ENCODE assay signal across 8 cellular contexts in genomic region chr5:117888688-117889087, GRCh38.
DNase-seq lines count a peak whose midpoint lies in the region; ATAC-seq and TF ChIP-seq lines count a peak whose summit lies in the region.

No MANE protein-coding gene starts in this region.

- no peaks in the 10 kb centered on the region for H3K27me3 Mint-ChIP-seq in nephron (ENCODE audit: low read depth)

- DNase-seq in NOMO-1 (lab: John Stamatoyannopoulos, UW; ENCODE audit: unreplicated experiment in 2 of 2) (peak; percentile 17 to 67), HuH-7.5 (ENCODE audit: low spot score) (no peak), T-helper 9 cell (no peak)
- DNase-seq in stimulated activated CD4-positive, alpha-beta T cell treated with anti-CD3 and anti-CD28 coated beads, Interleukin-15, amount 100 ng/mL, for 24 hours: no peak
- no peak for DNase-seq in activated effector memory CD4-positive, alpha-beta T cell treated with Interleukin-2 at 50 U/mL for 16 hours

- no peak for TF ChIP-seq CTCF in nephron (IDR thresholded peaks at IDR 0.05; ENCODE audit: unreplicated experiment in 3 of 3)

- no peaks in the 10 kb centered on the region for H3K36me3 Mint-ChIP-seq in nephron (ENCODE audit: low read depth)

- peak; percentile 91 for ATAC-seq in GM18858 (IDR thresholded peaks at IDR 0.05; ENCODE audit: unreplicated experiment)
- ATAC-seq in HG02571 (IDR thresholded peaks at IDR 0.05; ENCODE audit: unreplicated experiment): peak; percentile 91

- H3K4me3 Mint-ChIP-seq in nephron: peak overlapping the region in 1 of 3 experiments; percentile 40

- peak overlapping the region in 2 of 3 experiments; percentile 2 to 49 for H3K27ac Mint-ChIP-seq in nephron

- H3K4me1 Mint-ChIP-seq in nephron: peaks cover 6% of the 10 kb centered on the region

- no peaks in the 10 kb centered on the region for H3K9me3 Mint-ChIP-seq in nephron

Comparison
In these comparisons a context has a peak if more than half of its experiments do, and no peak if none do; other contexts are left out.
1. DNase-seq: peak in NOMO-1 (2 of 2); none in stimulated activated CD4-positive, alpha-beta T cell treated with anti-CD3 and anti-CD28 coated beads, Interleukin-15, amount 100 ng/mL, for 24 hours (single experiment), activated effector memory CD4-positive, alpha-beta T cell treated with Interleukin-2 at 50 U/mL for 16 hours (single experiment), HuH-7.5 (single experiment) and T-helper 9 cell (single experiment).